ENCODE assay signal across 22 cellular contexts in the genomic region with DNA sequence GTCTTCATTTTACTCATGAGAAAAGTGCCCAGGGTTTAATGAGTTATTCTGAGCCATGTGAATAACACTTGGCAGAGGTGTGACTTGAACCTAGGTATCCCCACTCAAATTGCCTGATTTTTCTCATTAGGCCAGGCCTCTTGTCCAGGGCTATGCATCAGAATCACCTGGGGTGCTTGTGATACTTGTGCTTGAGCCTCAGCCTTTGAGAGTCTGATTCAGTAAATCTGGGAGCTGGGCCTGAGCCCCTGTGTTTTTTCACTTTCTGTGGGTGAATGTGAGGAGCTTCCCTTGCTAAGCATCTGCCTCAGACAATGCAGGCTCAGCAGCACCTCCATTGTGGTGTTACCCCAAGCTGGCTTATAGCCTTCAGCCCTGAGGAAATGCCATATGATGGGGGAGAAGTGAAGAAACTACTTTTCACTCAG.
DNase-seq lines count a peak whose midpoint lies in the region; ATAC-seq and TF ChIP-seq lines count a peak whose summit lies in the region.
"Had no signal": no experiment of that assay in that cellular context is flagged by ENCODE, and none has a peak within 500 bp of the region (broad histone marks: within the 10 kb centered on the region; RNA-seq: fewer than 3 reads in every experiment).

No MANE protein-coding gene starts in this region.

- no peaks in the 10 kb centered on the region for H3K27me3 Mint-ChIP-seq in naive thymus-derived CD8-positive, alpha-beta T cell
- H3K27me3 Mint-ChIP-seq: activated naive CD4-positive, alpha-beta T cell treated with anti-CD3 and anti-CD28 coated beads, Interleukin-2, amount 50 U/mL, for 24 hours; memory B cell had no signal

- H3K4me3 Mint-ChIP-seq in naive thymus-derived CD8-positive, alpha-beta T cell, result no peak overlapping the region
- H3K4me3 Mint-ChIP-seq: activated naive CD4-positive, alpha-beta T cell treated with anti-CD3 and anti-CD28 coated beads, Interleukin-2, amount 50 U/mL, for 24 hours; CD4-positive, CD25-positive, alpha-beta regulatory T cell; memory B cell had no signal

- no peak overlapping the region for H2AFZ ChIP-seq in parathyroid adenoma

- no peaks in the 10 kb centered on the region for H3K9me3 Mint-ChIP-seq in naive thymus-derived CD8-positive, alpha-beta T cell
- H3K9me3 Mint-ChIP-seq: activated naive CD4-positive, alpha-beta T cell treated with anti-CD3 and anti-CD28 coated beads, Interleukin-2, amount 50 U/mL, for 24 hours; CD4-positive, CD25-positive, alpha-beta regulatory T cell had no signal

- TF ChIP-seq CTCF in parathyroid adenoma (IDR thresholded peaks at IDR 0.05), result no peak

- H3K4me3 ChIP-seq in parathyroid adenoma (ENCODE audit: low read depth, low read length), result no peak overlapping the region
- H3K4me3 ChIP-seq: Peyer's patch, SJSA1, thoracic aorta had no signal

- ATAC-seq in GM18858 (IDR thresholded peaks at IDR 0.05; ENCODE audit: unreplicated experiment) (peak; percentile 22), GM21723 (IDR thresholded peaks at IDR 0.05; ENCODE audit: unreplicated experiment) (peak; percentile 44), HG03378 (IDR thresholded peaks at IDR 0.05; ENCODE audit: unreplicated experiment) (peak; percentile 29), HG03045 (IDR thresholded peaks at IDR 0.05; ENCODE audit: unreplicated experiment) (no peak)
- no peak for ATAC-seq in naive thymus-derived CD8-positive, alpha-beta T cell
- ATAC-seq: left cardiac atrium had no signal

- no peaks in the 10 kb centered on the region for H3K79me2 ChIP-seq in parathyroid adenoma

- H3K9ac ChIP-seq in parathyroid adenoma, result no peak overlapping the region

- H3K27ac ChIP-seq in parathyroid adenoma, result peak overlapping the region; percentile 65
- H3K27ac ChIP-seq: Peyer's patch, SJSA1, thoracic aorta had no signal

- H3K4me1 ChIP-seq in parathyroid adenoma, result no peaks in the 10 kb centered on the region
- H3K4me1 ChIP-seq: Peyer's patch had no signal

- POLR2A ChIA-PET in naive thymus-derived CD8-positive, alpha-beta T cell (lab: Charles Lee), result interaction anchor here (0.9 kb wide), 1 partner anchor 10 kb away, joined by 3 read pairs; no protein-coding TSS in a partner anchor

- no peak overlapping the region for H3K27ac Mint-ChIP-seq in naive thymus-derived CD8-positive, alpha-beta T cell
- H3K27ac Mint-ChIP-seq: activated naive CD4-positive, alpha-beta T cell treated with anti-CD3 and anti-CD28 coated beads, Interleukin-2, amount 50 U/mL, for 24 hours; memory B cell had no signal

- no peaks in the 10 kb centered on the region for H3K27me3 ChIP-seq in parathyroid adenoma (ENCODE audit: control insufficient read depth, insufficient read depth, low read length)
- H3K27me3 ChIP-seq: Peyer's patch, SJSA1 had no signal

- H3K4me1 Mint-ChIP-seq in naive thymus-derived CD8-positive, alpha-beta T cell, result peaks cover 0 to 2% (median 0%) of the 10 kb centered on the region in 4 donors
- H3K4me1 Mint-ChIP-seq: activated naive CD4-positive, alpha-beta T cell treated with anti-CD3 and anti-CD28 coated beads, Interleukin-2, amount 50 U/mL, for 24 hours; CD4-positive, CD25-positive, alpha-beta regulatory T cell had no signal

- H3K4me2 ChIP-seq in parathyroid adenoma (ENCODE audit: low read length), result no peak overlapping the region

- H3K36me3 ChIP-seq in parathyroid adenoma (ENCODE audit: control insufficient read depth, insufficient read depth, low read length), result no peaks in the 10 kb centered on the region
- H3K36me3 ChIP-seq: Peyer's patch, SJSA1, thoracic aorta had no signal

- H3K36me3 Mint-ChIP-seq in naive thymus-derived CD8-positive, alpha-beta T cell, result no peaks in the 10 kb centered on the region
- H3K36me3 Mint-ChIP-seq: activated naive CD4-positive, alpha-beta T cell treated with anti-CD3 and anti-CD28 coated beads, Interleukin-2, amount 50 U/mL, for 24 hours; CD4-positive, CD25-positive, alpha-beta regulatory T cell had no signal

- no peak for DNase-seq in naive thymus-derived CD8-positive, alpha-beta T cell
- no peak for DNase-seq in dedifferentiated amniotic fluid mesenchymal stem cell (ENCODE audit: extremely low spot score)
- DNase-seq: activated CD4-positive, alpha-beta T cell treated with anti-CD3 and anti-CD28 coated beads for 4 hours; aorta; CD4-positive, CD25-positive, alpha-beta regulatory T cell; DMS 273 treated with DMSO at 0.1 percent for 48 hours; GDM1; left cardiac atrium; NCI-H1436 treated with DMSO at 0.1 percent for 48 hours; NCI-H510A treated with DMSO at 0.1 percent for 48 hours; Peyer's patch; stimulated activated CD4-positive, alpha-beta T cell treated with anti-CD3 and anti-CD28 coated beads, Interleukin-2, amount 100 ng/mL, for 48 hours; stimulated activated naive CD4-positive, alpha-beta T cell treated with Interleukin-2 at 50 U/mL for 16 hours had no signal

- H3K9me3 ChIP-seq in parathyroid adenoma (ENCODE audit: control insufficient read depth, low read length), result no peaks in the 10 kb centered on the region
- H3K9me3 ChIP-seq: Peyer's patch, SJSA1, thoracic aorta had no signal

Comparison
In these comparisons a context has a peak if more than half of its experiments do, and no peak if none do; other contexts are left out.
1. ATAC-seq: peak in GM18858 (single experiment), GM21723 (single experiment) and HG03378 (single experiment); none in HG03045 (single experiment) and naive thymus-derived CD8-positive, alpha-beta T cell (0 of 2).